In the genomic region with DNA sequence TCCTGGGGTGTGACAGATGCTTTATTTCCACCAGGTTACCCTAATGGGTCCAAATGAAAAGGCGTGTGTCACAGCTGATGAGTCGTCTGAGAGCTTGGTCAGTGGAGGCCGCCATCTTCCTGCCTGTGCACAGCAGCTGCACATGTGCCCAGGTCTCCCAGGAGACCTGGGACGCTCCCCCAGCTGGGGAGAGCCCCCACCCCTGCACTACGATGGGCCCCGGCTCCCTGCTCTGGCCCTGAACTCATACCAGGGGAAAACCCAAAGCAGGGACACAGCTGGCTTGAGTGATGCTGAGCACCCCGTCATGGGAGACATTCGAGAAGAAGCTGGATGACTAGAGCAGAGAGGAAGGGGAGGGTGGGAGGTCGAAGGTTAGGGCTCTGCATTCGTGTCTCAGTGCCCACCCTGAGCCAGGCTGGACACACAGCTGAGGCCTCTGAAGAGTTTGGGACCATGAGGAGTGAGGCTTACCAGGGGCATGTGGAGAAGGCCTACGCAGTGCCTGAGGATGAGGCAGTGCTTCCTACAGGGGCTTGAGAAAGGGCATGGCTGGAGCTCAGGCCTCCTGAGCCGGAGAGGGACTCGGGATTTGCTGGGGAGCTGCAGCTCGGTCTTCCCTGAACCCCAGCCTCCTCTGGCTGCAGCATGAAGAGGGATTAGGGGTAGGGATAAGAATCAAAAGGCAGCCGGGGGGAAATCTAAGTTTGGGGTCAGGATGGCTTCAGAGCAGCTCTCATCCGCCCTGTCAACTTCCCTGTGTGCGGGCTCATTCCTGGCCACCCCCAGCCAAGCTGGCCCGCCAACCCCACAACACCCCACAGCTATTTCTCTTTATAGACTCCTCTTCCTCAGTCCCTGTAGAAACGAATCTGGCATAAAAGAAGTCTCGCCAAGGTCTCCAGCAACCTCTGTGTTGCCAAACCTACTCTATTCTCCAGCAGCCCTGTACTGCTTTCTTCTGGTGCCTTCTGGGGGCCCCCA, we compare ENCODE assay signal across 16 cellular contexts. TPM values are rescaled to one million over a fixed set of nuclear protein-coding genes. Genes with fewer than 3 reads are reported as not detected.
A peak's percentile ranks its signal among the peaks of the same experiment; 100 is the strongest.
DNase-seq lines count a peak whose midpoint lies in the region; ATAC-seq and TF ChIP-seq lines count a peak whose summit lies in the region.
"Had no signal": no experiment of that assay in that cellular context is flagged by ENCODE, and none has a peak within 500 bp of the region (broad histone marks: within the 10 kb centered on the region; RNA-seq: fewer than 3 reads in every experiment).

No MANE protein-coding gene starts in this region.

- CTCF ChIA-PET in Panc1 (lab: Charles Lee) = no interaction called here

- POLR2A ChIA-PET in Panc1 (lab: Charles Lee) = no interaction called here

- H3K27me3 ChIP-seq in Panc1 (ENCODE audit: control insufficient read depth, insufficient read depth, low read length) (no peaks in the 10 kb centered on the region), spleen (replicated peaks in 1 of 7) (no peaks in the 10 kb centered on the region)
- H3K27me3 ChIP-seq: body of pancreas had no signal

- H3K4me3 ChIP-seq in Panc1 (ENCODE audit: low read depth in 2 of 2, low read length in 2 of 2) = no peak overlapping the region
- H3K4me3 ChIP-seq in spleen = no peak overlapping the region
- H3K4me3 ChIP-seq: body of pancreas had no signal

- no peaks in the 10 kb centered on the region for H3K36me3 ChIP-seq in Panc1 (ENCODE audit: control insufficient read depth, insufficient read depth, low read length)
- no peaks in the 10 kb centered on the region for H3K36me3 ChIP-seq in spleen
- H3K36me3 ChIP-seq: WERI-Rb-1 had no signal

- H3K4me1 ChIP-seq in Panc1 (ENCODE audit: control insufficient read depth, insufficient read depth, low read length) = no peaks in the 10 kb centered on the region
- peaks cover 0 to 13% (median 8%) of the 10 kb centered on the region in 6 donors for H3K4me1 ChIP-seq in spleen

- no TSS peak for BruUV-seq in Panc1 (replicated peaks; lab: Mats Ljungman, UMichigan)

- 76 to 88% (median 79%) methylated on average over 19 to 20 of the region's 20 CpGs for WGBS in spleen, 5 donors

- intact Hi-C loops in Panc1 (cut with micrococcal nuclease; ENCODE audit: unreplicated experiment) (no loop called here), spleen (cut with DNase I; ENCODE audit: low total_unique reads) (no loop called here)

- DNase-seq in GM13977 (ENCODE audit: low spot score) (peak; percentile 71), Panc1 (ENCODE audit: low read depth, low spot score) (no peak), left lobe of liver (ENCODE audit: low spot score) (peak; percentile 40), spleen (peak; percentile 30), NCI-H446 treated with DMSO at 0.1 percent for 48 hours (lab: John Stamatoyannopoulos, UW) (no peak), NCI-H510A (lab: John Stamatoyannopoulos, UW) (no peak)
- DNase-seq: activated T-cell treated with anti-CD3 and anti-CD28 coated beads, Interleukin-2, amount 50 U/mL, for 24 hours; CD4-positive, alpha-beta T cell; H9; KBM-7; NCI-H2081 treated with DMSO at 0.1 percent for 48 hours; stimulated activated CD8-positive, alpha-beta memory T cell treated with anti-CD3 and anti-CD28 coated beads, Interleukin-4, amount 100 ng/mL, for 48 hours; WERI-Rb-1 had no signal

- TF ChIP-seq POLR2A in spleen (IDR thresholded peaks at IDR 0.05) = no peak

- ATAC-seq in Panc1 = peak; percentile 63; the same call in 1 of the 2 replicates
- ATAC-seq in left lobe of liver = no peak
- ATAC-seq in HG03025 (IDR thresholded peaks at IDR 0.05; ENCODE audit: low FRiP score, unreplicated experiment) = no peak
- no peak for ATAC-seq in HG03039 (IDR thresholded peaks at IDR 0.05; ENCODE audit: unreplicated experiment)

- no peak overlapping the region for H3K27ac ChIP-seq in Panc1 (ENCODE audit: low read length)
- peak overlapping the region in 1 of 8 donors; percentile 69 for H3K27ac ChIP-seq in spleen
- H3K27ac ChIP-seq: WERI-Rb-1 had no signal

- TF ChIP-seq CTCF in GM13977 (IDR thresholded peaks at IDR 0.05; ENCODE audit: extremely low read depth, insufficient read depth, missing control alignments) (no peak), Panc1 (IDR thresholded peaks at IDR 0.05) (no peak), spleen (IDR thresholded peaks at IDR 0.05 in 8 of 11, conservative IDR thresholded peaks at IDR 0.05 in 3 of 11) (no peak)

- H3K9me3 ChIP-seq in Panc1 (ENCODE audit: control insufficient read depth, insufficient read depth, low read depth, low read length) (no peaks in the 10 kb centered on the region), spleen (peaks cover 0 to 17% (median 11%) of the 10 kb centered on the region in 8 donors)
- H3K9me3 ChIP-seq: body of pancreas had no signal

- in situ Hi-C loops in GM13977 (cut with MboI; ENCODE audit: low pct_unique_long_range_greater_than_20kb, low sequenced_read_pairs, unreplicated experiment) = no loop called here
- in situ Hi-C loops in Panc1 (cut with HindIII; ENCODE audit: low pct_unique_long_range_greater_than_20kb, low sequenced_read_pairs) = no loop called here

RNA-seq across cellular contexts. Expression of a gene that starts 42.2 kb away (rescaled TPM):
- total RNA-seq in Panc1 (2021; ENCODE audit: unreplicated experiment) (33.6 TPM), left lobe of liver (25.8 TPM), spleen (100 to 1,000 TPM in 4 of 7 donors, not detected in 3; 223 to 404 (median 271) TPM)
- polyA plus RNA-seq in Panc1 (2012; ENCODE audit: insufficient read length) = 3.1 TPM
- polyA plus RNA-seq in spleen = not detected
- total RNA-seq: body of pancreas had no signal

Comparison
In these comparisons a context has a peak if more than half of its experiments do, and no peak if none do; other contexts are left out.
1. DNase-seq: peak in GM13977 (single experiment), left lobe of liver (single experiment) and spleen (single experiment); none in Panc1 (single experiment), NCI-H446 treated with DMSO at 0.1 percent for 48 hours (single experiment) and NCI-H510A (single experiment).